28 cellular contexts compared by ENCODE assay signal in genomic region chr13:30545320-30545719, GRCh38.
"Had no signal": no experiment of that assay in that cellular context is flagged by ENCODE, and none has a peak within 500 bp of the region (broad histone marks: within the 10 kb centered on the region; RNA-seq: fewer than 3 reads in every experiment).

No MANE protein-coding gene starts in this region.

- H3K4me3 Mint-ChIP-seq: activated CD4-positive, alpha-beta memory T cell treated with anti-CD3 and anti-CD28 coated beads, Interleukin-2, amount 10 ng/mL, durations not matched to agents 7 days and 5 days; activated CD4-positive, alpha-beta T cell treated with anti-CD3 and anti-CD28 coated beads, Interleukin-2, amount 10 ng/mL, durations not matched to agents 7 days and 5 days; activated T-cell treated with anti-CD3 and anti-CD28 coated beads, Interleukin-2, amount 50 U/mL, for 24 hours; effector memory CD8-positive, alpha-beta T cell; natural killer cell; neural progenitor cell; T-helper 1 cell treated with Interleukin-12 subunit alpha and Interleukin-12 subunit beta and Interleukin-4 antibody, amounts not matched to agents 30 μg/mL and 1 μg/mL, for 36 hours had no signal

- H3K36me3 Mint-ChIP-seq: natural killer cell had no signal

- H3K4me3 ChIP-seq: heart right ventricle, lower lobe of right lung, neural progenitor cell, suprapubic skin, tibial artery had no signal

- ATAC-seq: effector memory CD8-positive, alpha-beta T cell; esophagus mucosa; foreskin keratinocyte; heart right ventricle; left lobe of liver; lower lobe of right lung; natural killer cell; right cardiac atrium had no signal

- H3K4me1 ChIP-seq: foreskin keratinocyte, heart right ventricle, lower lobe of right lung, neural progenitor cell, suprapubic skin, tibial artery had no signal

- H3K9me3 ChIP-seq: heart right ventricle, lower lobe of right lung, suprapubic skin, tibial artery had no signal

- H3K36me3 ChIP-seq: brain microvascular endothelial cell, heart right ventricle, lower lobe of right lung, neural progenitor cell, suprapubic skin, tibial artery had no signal

- H3K4me1 Mint-ChIP-seq: activated CD4-positive, alpha-beta memory T cell treated with anti-CD3 and anti-CD28 coated beads, Interleukin-2, amount 10 ng/mL, durations not matched to agents 7 days and 5 days; activated CD4-positive, alpha-beta T cell treated with anti-CD3 and anti-CD28 coated beads, Interleukin-2, amount 10 ng/mL, durations not matched to agents 7 days and 5 days; neural progenitor cell had no signal

- H3K27me3 Mint-ChIP-seq: activated CD4-positive, alpha-beta memory T cell treated with anti-CD3 and anti-CD28 coated beads, Interleukin-2, amount 10 ng/mL, durations not matched to agents 7 days and 5 days had no signal

- H3K27me3 ChIP-seq: brain microvascular endothelial cell, foreskin keratinocyte, heart right ventricle, neural progenitor cell, suprapubic skin, tibial artery had no signal

- H3K27ac ChIP-seq: brain microvascular endothelial cell, foreskin keratinocyte, heart right ventricle, lower lobe of right lung, neural progenitor cell, suprapubic skin, tibial artery had no signal

- DNase-seq: activated CD4-positive, alpha-beta memory T cell treated with anti-CD3 and anti-CD28 coated beads, Interleukin-2, amount 10 ng/mL, durations not matched to agents 7 days and 5 days; activated CD4-positive, alpha-beta T cell treated with anti-CD3 and anti-CD28 coated beads for 1 hour; activated CD4-positive, alpha-beta T cell treated with anti-CD3 and anti-CD28 coated beads, Interleukin-2, amount 10 ng/mL, durations not matched to agents 7 days and 5 days; activated CD8-positive, alpha-beta memory T cell treated with anti-CD3 and anti-CD28 coated beads, Interleukin-2, amount 50 U/mL, for 48 hours; activated gamma-delta T cell; activated naive CD4-positive, alpha-beta T cell treated with anti-CD3 and anti-CD28 coated beads, Interleukin-2, amount 50 U/mL, for 16 hours; activated T-cell treated with anti-CD3 and anti-CD28 coated beads, Interleukin-2, amount 50 U/mL, for 24 hours; amniotic stem cell; brain microvascular endothelial cell; cortex of kidney; effector memory CD8-positive, alpha-beta T cell; foreskin keratinocyte; heart right ventricle; kidney glomerular epithelial cell; lower lobe of right lung; mesendoderm; natural killer cell; occipital lobe; posterior cingulate gyrus; right cardiac atrium; stimulated activated naive CD4-positive, alpha-beta T cell; T1000; tibial artery had no signal

- H3K27ac Mint-ChIP-seq: activated CD4-positive, alpha-beta memory T cell treated with anti-CD3 and anti-CD28 coated beads, Interleukin-2, amount 10 ng/mL, durations not matched to agents 7 days and 5 days; activated CD4-positive, alpha-beta T cell treated with anti-CD3 and anti-CD28 coated beads, Interleukin-2, amount 10 ng/mL, durations not matched to agents 7 days and 5 days; activated T-cell treated with anti-CD3 and anti-CD28 coated beads, Interleukin-2, amount 50 U/mL, for 24 hours; effector memory CD8-positive, alpha-beta T cell; natural killer cell; neural progenitor cell; T-helper 1 cell treated with Interleukin-12 subunit alpha and Interleukin-12 subunit beta and Interleukin-4 antibody, amounts not matched to agents 30 μg/mL and 1 μg/mL, for 36 hours had no signal

- H3K9me3 Mint-ChIP-seq: activated CD4-positive, alpha-beta memory T cell treated with anti-CD3 and anti-CD28 coated beads, Interleukin-2, amount 10 ng/mL, durations not matched to agents 7 days and 5 days; activated CD4-positive, alpha-beta T cell treated with anti-CD3 and anti-CD28 coated beads, Interleukin-2, amount 10 ng/mL, durations not matched to agents 7 days and 5 days; activated T-cell treated with anti-CD3 and anti-CD28 coated beads, Interleukin-2, amount 50 U/mL, for 24 hours; effector memory CD8-positive, alpha-beta T cell; natural killer cell; neural progenitor cell; T-helper 1 cell treated with Interleukin-12 subunit alpha and Interleukin-12 subunit beta and Interleukin-4 antibody, amounts not matched to agents 30 μg/mL and 1 μg/mL, for 36 hours had no signal
